Comparison of ENCODE assay signal across 17 cellular contexts in the genomic region with DNA sequence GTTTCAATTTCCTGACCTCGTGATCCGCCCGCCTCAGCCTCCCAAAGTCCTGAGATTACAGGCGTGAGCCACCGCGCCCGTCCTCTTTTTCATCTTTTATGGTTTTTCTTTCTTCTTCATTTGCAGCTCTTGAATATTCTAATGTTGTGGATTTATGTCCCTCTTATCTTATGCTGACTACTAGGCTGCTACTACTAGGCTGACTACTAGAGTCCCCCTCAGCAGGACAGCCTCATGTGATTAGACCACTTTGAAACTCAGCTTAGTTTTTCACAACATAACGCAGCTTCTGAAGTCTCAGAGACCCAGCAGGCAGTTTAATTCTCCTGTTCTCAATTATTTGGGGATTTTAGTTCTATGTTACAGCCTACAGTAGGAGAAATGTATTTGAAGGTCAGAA. TPM values are rescaled to one million over a fixed set of nuclear protein-coding genes. Genes with fewer than 3 reads are reported as not detected.
DNase-seq lines count a peak whose midpoint lies in the region; ATAC-seq, FAIRE-seq and TF ChIP-seq lines count a peak whose summit lies in the region.
"Had no signal": no experiment of that assay in that cellular context is flagged by ENCODE, and none has a peak within 500 bp of the region (broad histone marks: within the 10 kb centered on the region; RNA-seq: fewer than 3 reads in every experiment).

No MANE protein-coding gene starts in this region.

- H3K27me3 Mint-ChIP-seq in activated CD8-positive, alpha-beta T cell treated with anti-CD3 and anti-CD28 coated beads for 36 hours: peaks cover 29% of the 10 kb centered on the region
- peaks cover 38% of the 10 kb centered on the region for H3K27me3 Mint-ChIP-seq in activated CD8-positive, alpha-beta T cell treated with anti-CD3 and anti-CD28 coated beads, Interleukin-2, amount 10 ng/mL, durations not matched to agents 7 days and 5 days (ENCODE audit: low read depth)
- H3K27me3 Mint-ChIP-seq in stimulated activated naive B cell treated with anti-CD40 and anti-IgM and Interleukin-4, amounts not matched to agents 10 μg/mL and 1 μg/mL and 100 μg/mL, for 72 hours: peaks cover 30 to 32% of the 10 kb centered on the region in 2 donors

- no peak overlapping the region for H2BK15ac ChIP-seq in neuronal stem cell (ENCODE audit: low read length)

- intact Hi-C loops in activated CD8-positive, alpha-beta T cell treated with anti-CD3 and anti-CD28 coated beads for 36 hours (cut with micrococcal nuclease): no loop called here
- intact Hi-C loops in lower lobe of right lung (cut with DNase I) (no loop called here), kidney (cut with DNase I) (loop anchor here (10.0 kb wide), 1 partner anchor 503 kb away; no protein-coding TSS in a partner anchor)

- no peak overlapping the region for H3K4ac ChIP-seq in neuronal stem cell (ENCODE audit: low read length)

- no peak overlapping the region for H3K4me3 Mint-ChIP-seq in activated CD8-positive, alpha-beta T cell treated with anti-CD3 and anti-CD28 coated beads for 36 hours
- H3K4me3 Mint-ChIP-seq in activated CD8-positive, alpha-beta T cell treated with anti-CD3 and anti-CD28 coated beads, Interleukin-2, amount 10 ng/mL, durations not matched to agents 7 days and 5 days: no peak overlapping the region
- H3K4me3 Mint-ChIP-seq in stimulated activated naive B cell treated with anti-CD40 and anti-IgM and Interleukin-4, amounts not matched to agents 10 μg/mL and 1 μg/mL and 100 μg/mL, for 72 hours: no peak overlapping the region
- H3K4me3 Mint-ChIP-seq: CD4-positive, CD25-positive, alpha-beta regulatory T cell; H9 had no signal

- no peak overlapping the region for H3K4me2 ChIP-seq in neuronal stem cell (ENCODE audit: insufficient read depth, low read length, poor library complexity, severe bottlenecking)

- H3K36me3 Mint-ChIP-seq in activated CD8-positive, alpha-beta T cell treated with anti-CD3 and anti-CD28 coated beads for 36 hours (ENCODE audit: low read depth): no peaks in the 10 kb centered on the region
- no peaks in the 10 kb centered on the region for H3K36me3 Mint-ChIP-seq in activated CD8-positive, alpha-beta T cell treated with anti-CD3 and anti-CD28 coated beads, Interleukin-2, amount 10 ng/mL, durations not matched to agents 7 days and 5 days (ENCODE audit: low read depth)
- no peaks in the 10 kb centered on the region for H3K36me3 Mint-ChIP-seq in stimulated activated naive B cell treated with anti-CD40 and anti-IgM and Interleukin-4, amounts not matched to agents 10 μg/mL and 1 μg/mL and 100 μg/mL, for 72 hours
- H3K36me3 Mint-ChIP-seq: CD4-positive, CD25-positive, alpha-beta regulatory T cell had no signal

- H3K9ac ChIP-seq in kidney (ENCODE audit: low read length in 2 of 2): no peak overlapping the region
- H3K9ac ChIP-seq in neuronal stem cell (ENCODE audit: low read depth, low read length, poor library complexity): no peak overlapping the region

- no peaks in the 10 kb centered on the region for H3K79me1 ChIP-seq in neuronal stem cell (ENCODE audit: low read depth, low read length)

- CTCF ChIA-PET in activated CD8-positive, alpha-beta T cell treated with anti-CD3 and anti-CD28 coated beads for 36 hours (lab: Charles Lee): interaction anchor here (1.5 kb wide), 1 partner anchor 140 kb away, joined by 4 read pairs; no protein-coding TSS in a partner anchor
- CTCF ChIA-PET in activated CD8-positive, alpha-beta T cell treated with anti-CD3 and anti-CD28 coated beads, Interleukin-2, amount 10 ng/mL, durations not matched to agents 7 days and 5 days (lab: Charles Lee): interaction anchor here (1.1 to 3.8 kb wide), 3 partner anchors 68 to 349 kb away, joined by 5 to 46 read pairs (median 9); no protein-coding TSS in a partner anchor

- H2BK120ac ChIP-seq in neuronal stem cell (ENCODE audit: low read depth, low read length): no peak overlapping the region

- H3K9me3 Mint-ChIP-seq in activated CD8-positive, alpha-beta T cell treated with anti-CD3 and anti-CD28 coated beads for 36 hours: no peaks in the 10 kb centered on the region
- H3K9me3 Mint-ChIP-seq in activated CD8-positive, alpha-beta T cell treated with anti-CD3 and anti-CD28 coated beads, Interleukin-2, amount 10 ng/mL, durations not matched to agents 7 days and 5 days (ENCODE audit: insufficient read depth): no peaks in the 10 kb centered on the region
- H3K9me3 Mint-ChIP-seq in stimulated activated naive B cell treated with anti-CD40 and anti-IgM and Interleukin-4, amounts not matched to agents 10 μg/mL and 1 μg/mL and 100 μg/mL, for 72 hours: peaks cover 3 to 8% of the 10 kb centered on the region in 2 donors

- no peak for TF ChIP-seq CTCF in activated CD8-positive, alpha-beta T cell treated with anti-CD3 and anti-CD28 coated beads for 36 hours (IDR thresholded peaks at IDR 0.05)
- TF ChIP-seq CTCF in lower lobe of right lung (IDR thresholded peaks at IDR 0.05) (no peak), kidney (IDR thresholded peaks at IDR 0.05; ENCODE audit: borderline replicate concordance, extremely low read depth, insufficient read depth) (no peak)

- H3K14ac ChIP-seq in neuronal stem cell (ENCODE audit: low read length): no peak overlapping the region

- H3K4me1 ChIP-seq in lower lobe of right lung (no peaks in the 10 kb centered on the region), kidney (ENCODE audit: control insufficient read depth in 1 of 2, insufficient read depth in 1 of 2, low read depth in 1 of 2, low read length in 2 of 2) (no peaks in the 10 kb centered on the region), neuronal stem cell (ENCODE audit: control insufficient read depth in 2 of 2, insufficient read depth in 1 of 2, low read depth in 1 of 2, low read length in 2 of 2) (no peaks in the 10 kb centered on the region)

- no peak overlapping the region for H2BK5ac ChIP-seq in neuronal stem cell (ENCODE audit: low read length)

- peak; percentile 16 for DNase-seq in activated CD8-positive, alpha-beta T cell treated with anti-CD3 and anti-CD28 coated beads for 36 hours
- no peak for DNase-seq in activated CD8-positive, alpha-beta T cell treated with anti-CD3 and anti-CD28 coated beads, Interleukin-2, amount 10 ng/mL, durations not matched to agents 7 days and 5 days
- DNase-seq in SW480 (ENCODE audit: low spot score) (peak; percentile 19), lower lobe of right lung (no peak), kidney (no peak), neuronal stem cell (ENCODE audit: low spot score) (no peak)
- DNase-seq in stimulated activated naive B cell treated with anti-CD40 and anti-IgM and Interleukin-4, amounts not matched to agents 10 μg/mL and 1 μg/mL and 100 μg/mL, for 72 hours: no peak
- DNase-seq in activated CD4-positive, alpha-beta T cell treated with anti-CD3 and anti-CD28 coated beads for 1 hour: no peak
- DNase-seq: CD4-positive, CD25-positive, alpha-beta regulatory T cell; DMS53; GOT3; H9 had no signal

- H2AFZ ChIP-seq in neuronal stem cell (ENCODE audit: low read length): no peak overlapping the region

- POLR2A ChIA-PET in activated CD8-positive, alpha-beta T cell treated with anti-CD3 and anti-CD28 coated beads for 36 hours (lab: Charles Lee): no interaction called here
- POLR2A ChIA-PET in activated CD8-positive, alpha-beta T cell treated with anti-CD3 and anti-CD28 coated beads, Interleukin-2, amount 10 ng/mL, durations not matched to agents 7 days and 5 days (lab: Charles Lee): no interaction called here

- no peak overlapping the region for H3K27ac Mint-ChIP-seq in activated CD8-positive, alpha-beta T cell treated with anti-CD3 and anti-CD28 coated beads for 36 hours
- no peak overlapping the region for H3K27ac Mint-ChIP-seq in activated CD8-positive, alpha-beta T cell treated with anti-CD3 and anti-CD28 coated beads, Interleukin-2, amount 10 ng/mL, durations not matched to agents 7 days and 5 days
- peak overlapping the region; percentile 56 for H3K27ac Mint-ChIP-seq in stimulated activated naive B cell treated with anti-CD40 and anti-IgM and Interleukin-4, amounts not matched to agents 10 μg/mL and 1 μg/mL and 100 μg/mL, for 72 hours
- H3K27ac Mint-ChIP-seq: CD4-positive, CD25-positive, alpha-beta regulatory T cell; H9 had no signal

- H3K27ac ChIP-seq in lower lobe of right lung (peak overlapping the region; percentile 27), kidney (ENCODE audit: low read depth in 2 of 2, low read length in 2 of 2) (no peak overlapping the region), neuronal stem cell (replicated peaks; ENCODE audit: low read length) (no peak overlapping the region)
- H3K27ac ChIP-seq: 22Rv1 had no signal

- no peak overlapping the region for H4K91ac ChIP-seq in neuronal stem cell (ENCODE audit: low read depth, low read length, poor library complexity)

- H2AK5ac ChIP-seq in neuronal stem cell (ENCODE audit: low read depth, low read length): no peak overlapping the region

- no CpG with 5 or more reads among the region's 8 CpGs for WGBS in neuronal stem cell (ENCODE audit: extremely low coverage in 2 of 2, insufficient read length in 2 of 2, insufficient replicate concordance in 1 of 2), 2 donors

- peaks cover 9% of the 10 kb centered on the region for H3K4me1 Mint-ChIP-seq in activated CD8-positive, alpha-beta T cell treated with anti-CD3 and anti-CD28 coated beads for 36 hours (ENCODE audit: low read depth)
- peaks cover 9% of the 10 kb centered on the region for H3K4me1 Mint-ChIP-seq in activated CD8-positive, alpha-beta T cell treated with anti-CD3 and anti-CD28 coated beads, Interleukin-2, amount 10 ng/mL, durations not matched to agents 7 days and 5 days (ENCODE audit: low read depth)
- peaks cover 12 to 18% of the 10 kb centered on the region in 2 donors for H3K4me1 Mint-ChIP-seq in stimulated activated naive B cell treated with anti-CD40 and anti-IgM and Interleukin-4, amounts not matched to agents 10 μg/mL and 1 μg/mL and 100 μg/mL, for 72 hours

- H3K23ac ChIP-seq in neuronal stem cell (ENCODE audit: low read depth, low read length, poor library complexity): no peak overlapping the region

- H3K27me3 ChIP-seq in lower lobe of right lung (ENCODE audit: low read depth) (no peaks in the 10 kb centered on the region), neuronal stem cell (ENCODE audit: control insufficient read depth in 3 of 3, insufficient read depth in 3 of 3, low read depth in 1 of 3, low read length in 3 of 3) (no peaks in the 10 kb centered on the region)

- ATAC-seq in activated CD8-positive, alpha-beta T cell treated with anti-CD3 and anti-CD28 coated beads for 36 hours: no peak
- ATAC-seq in activated CD8-positive, alpha-beta T cell treated with anti-CD3 and anti-CD28 coated beads, Interleukin-2, amount 10 ng/mL, durations not matched to agents 7 days and 5 days: no peak
- ATAC-seq in lower lobe of right lung: no peak
- ATAC-seq in stimulated activated naive B cell treated with anti-CD40 and anti-IgM and Interleukin-4, amounts not matched to agents 10 μg/mL and 1 μg/mL and 100 μg/mL, for 72 hours (replicated peaks): no peak

- H4K8ac ChIP-seq in neuronal stem cell (ENCODE audit: low read depth, low read length): no peak overlapping the region

- H3K36me3 ChIP-seq in lower lobe of right lung: no peaks in the 10 kb centered on the region
- no peaks in the 10 kb centered on the region for H3K36me3 ChIP-seq in kidney (ENCODE audit: control insufficient read depth in 1 of 2, insufficient read depth in 2 of 2, low read length in 2 of 2)
- H3K36me3 ChIP-seq in neuronal stem cell (replicated peaks in 1 of 2; ENCODE audit: control insufficient read depth in 2 of 2, insufficient read depth in 2 of 2, low read length in 2 of 2): no peaks in the 10 kb centered on the region

- no peak for FAIRE-seq in kidney (lab: Jason Lieb, UNC)

- H3K4me3 ChIP-seq in lower lobe of right lung (no peak overlapping the region), kidney (ENCODE audit: low read length in 2 of 2) (no peak overlapping the region), neuronal stem cell (ENCODE audit: low read length in 2 of 2) (no peak overlapping the region)

- H3K9me3 ChIP-seq in lower lobe of right lung (no peaks in the 10 kb centered on the region), kidney (ENCODE audit: control insufficient read depth in 1 of 2, low read length in 2 of 2) (no peaks in the 10 kb centered on the region), neuronal stem cell (replicated peaks in 1 of 2; ENCODE audit: control insufficient read depth in 2 of 2, insufficient read depth in 1 of 2, low read depth in 1 of 2, low read length in 2 of 2) (no peaks in the 10 kb centered on the region)

- no peak overlapping the region for H2BK12ac ChIP-seq in neuronal stem cell (ENCODE audit: low read length)

- no peak overlapping the region for H3K18ac ChIP-seq in neuronal stem cell (ENCODE audit: low read length)

RNA-seq across cellular contexts. Expression of a gene that starts 0.9 kb away (rescaled TPM):
- total RNA-seq in activated CD8-positive, alpha-beta T cell treated with anti-CD3 and anti-CD28 coated beads for 36 hours: not detected
- not detected for total RNA-seq in activated CD8-positive, alpha-beta T cell treated with anti-CD3 and anti-CD28 coated beads, Interleukin-2, amount 10 ng/mL, durations not matched to agents 7 days and 5 days
- total RNA-seq in lower lobe of right lung (21.5 TPM), kidney (4.3 TPM)
- polyA plus RNA-seq in kidney (ENCODE audit: insufficient read depth, low read depth, low replicate concordance): 0.88 TPM
- not detected for polyA plus RNA-seq in neuronal stem cell (2013, experiment 1 of 2)
- not detected for polyA plus RNA-seq in neuronal stem cell (2013, experiment 2 of 2)
- total RNA-seq: A673; CD4-positive, CD25-positive, alpha-beta regulatory T cell; Daoy; H9; HT1080 had no signal
- polyA plus RNA-seq: BJ had no signal

RNA-seq across cellular contexts. Expression of a gene that starts 28.3 kb away (rescaled TPM):
- not detected for total RNA-seq in activated CD8-positive, alpha-beta T cell treated with anti-CD3 and anti-CD28 coated beads for 36 hours
- total RNA-seq in activated CD8-positive, alpha-beta T cell treated with anti-CD3 and anti-CD28 coated beads, Interleukin-2, amount 10 ng/mL, durations not matched to agents 7 days and 5 days: not detected
- total RNA-seq in lower lobe of right lung (1.4 TPM), kidney (0.41 TPM)
- not detected for polyA plus RNA-seq in kidney (ENCODE audit: insufficient read depth, low read depth, low replicate concordance)
- 0.17 TPM for polyA plus RNA-seq in neuronal stem cell (2013, experiment 1 of 2)
- polyA plus RNA-seq in neuronal stem cell (2013, experiment 2 of 2): 0.10 TPM
- total RNA-seq: A673; CD4-positive, CD25-positive, alpha-beta regulatory T cell; Daoy; HT1080 had no signal
- polyA plus RNA-seq: BJ; CD4-positive, CD25-positive, alpha-beta regulatory T cell had no signal

Comparison
In these comparisons a context has a peak if more than half of its experiments do, and no peak if none do; other contexts are left out.
1. DNase-seq: peak in activated CD8-positive, alpha-beta T cell treated with anti-CD3 and anti-CD28 coated beads for 36 hours (single experiment) and SW480 (single experiment); none in activated CD8-positive, alpha-beta T cell treated with anti-CD3 and anti-CD28 coated beads, Interleukin-2, amount 10 ng/mL, durations not matched to agents 7 days and 5 days (single experiment), lower lobe of right lung (single experiment), stimulated activated naive B cell treated with anti-CD40 and anti-IgM and Interleukin-4, amounts not matched to agents 10 μg/mL and 1 μg/mL and 100 μg/mL, for 72 hours (single experiment), kidney (single experiment), activated CD4-positive, alpha-beta T cell treated with anti-CD3 and anti-CD28 coated beads for 1 hour (single experiment) and neuronal stem cell (single experiment).